Comparison of ENCODE assay signal across 28 cellular contexts in the genomic region with DNA sequence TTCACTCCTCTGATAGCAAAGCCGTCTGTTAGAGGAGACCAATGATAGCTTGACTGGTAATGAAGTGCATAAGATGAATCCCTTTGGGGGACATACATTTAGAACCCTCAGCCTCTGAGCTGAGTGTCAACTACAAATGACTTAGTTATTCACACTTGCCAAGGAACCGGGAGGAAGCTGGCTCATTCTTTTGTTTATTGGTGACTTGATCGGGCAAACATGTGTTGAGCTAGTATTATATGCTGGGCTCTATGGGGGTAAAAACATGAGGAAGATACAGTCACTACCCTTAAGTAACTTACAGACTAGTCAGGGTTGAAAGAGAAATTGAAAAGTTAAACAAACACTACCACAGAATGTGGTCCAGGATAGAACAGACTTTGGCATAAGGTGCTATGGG. TPM values are rescaled to one million over a fixed set of nuclear protein-coding genes. Genes with fewer than 3 reads are reported as not detected.
A peak's percentile ranks its signal among the peaks of the same experiment; 100 is the strongest.
DNase-seq lines count a peak whose midpoint lies in the region; ATAC-seq and TF ChIP-seq lines count a peak whose summit lies in the region.
"Had no signal": no experiment of that assay in that cellular context is flagged by ENCODE, and none has a peak within 500 bp of the region (broad histone marks: within the 10 kb centered on the region; RNA-seq: fewer than 3 reads in every experiment).

No MANE protein-coding gene starts in this region.

- H3K9me3 ChIP-seq in osteoblast (ENCODE audit: low read depth, low read length): no peaks in the 10 kb centered on the region
- H3K9me3 ChIP-seq in upper lobe of left lung: no peaks in the 10 kb centered on the region
- H3K9me3 ChIP-seq: BLaER1, SJCRH30 had no signal

- intact Hi-C loops in dendritic cell treated with granulocyte-macrophage colony-stimulating factor and Interleukin-4, amounts not matched to agents 40 ng/mL and 50 ng/mL, for 4 days (cut with micrococcal nuclease): no loop called here

- H3K4me3 Mint-ChIP-seq in dendritic cell treated with granulocyte-macrophage colony-stimulating factor and Interleukin-4, amounts not matched to agents 40 ng/mL and 50 ng/mL, for 4 days: no peak overlapping the region
- H3K4me3 Mint-ChIP-seq: GM23338, H9 had no signal

- H3K27ac ChIP-seq in osteoblast (ENCODE audit: low read depth, low read length) (no peak overlapping the region), upper lobe of left lung (no peak overlapping the region), RWPE1 (no peak overlapping the region)
- H3K27ac ChIP-seq: BLaER1, SJCRH30 had no signal

- POLR2A ChIA-PET in RWPE1 (lab: Yijun Ruan, JAX; ENCODE audit: low non-redundant PET): no interaction called here

- TF ChIP-seq CTCF in osteoblast (IDR thresholded peaks at IDR 0.05; ENCODE audit: extremely low read depth, low read depth, low read length) (no peak), upper lobe of left lung (IDR thresholded peaks at IDR 0.05) (no peak), RWPE1 (conservative IDR thresholded peaks at IDR 0.05; ENCODE audit: low read depth) (no peak)

- CTCF ChIA-PET in RWPE1 (lab: Yijun Ruan, JAX): no interaction called here

- H3K27me3 Mint-ChIP-seq in dendritic cell treated with granulocyte-macrophage colony-stimulating factor and Interleukin-4, amounts not matched to agents 40 ng/mL and 50 ng/mL, for 4 days: peaks cover 3% of the 10 kb centered on the region

- H3K36me3 ChIP-seq in osteoblast (ENCODE audit: insufficient read depth, low read length) (no peaks in the 10 kb centered on the region), upper lobe of left lung (no peaks in the 10 kb centered on the region)
- H3K36me3 ChIP-seq: BLaER1, SJCRH30 had no signal

- no peak overlapping the region for H2AFZ ChIP-seq in osteoblast (ENCODE audit: low read length)
- H2AFZ ChIP-seq: GM23338 had no signal

- no peaks in the 10 kb centered on the region for H3K79me2 ChIP-seq in osteoblast (ENCODE audit: insufficient read depth, low read length)

- no peak for TF ChIP-seq POLR2A in upper lobe of left lung (IDR thresholded peaks at IDR 0.05)

- H3K4me3 ChIP-seq in osteoblast (ENCODE audit: insufficient read depth, low read length) (no peak overlapping the region), upper lobe of left lung (no peak overlapping the region)
- H3K4me3 ChIP-seq: BLaER1, GM23338, SJCRH30 had no signal

- 60 to 67% methylated on average over 3 of the region's 3 CpGs for WGBS in upper lobe of left lung, 2 donors

- peaks cover 63% of the 10 kb centered on the region for H3K4me1 Mint-ChIP-seq in dendritic cell treated with granulocyte-macrophage colony-stimulating factor and Interleukin-4, amounts not matched to agents 40 ng/mL and 50 ng/mL, for 4 days (ENCODE audit: low read depth)
- H3K4me1 Mint-ChIP-seq: CD4-positive, CD25-positive, alpha-beta regulatory T cell; GM23338 had no signal

- DNase-seq in ELR (ENCODE audit: low read depth) (peak; percentile 20), osteoblast (ENCODE audit: insufficient read length, low spot score, missing footprints) (peak; percentile 26), upper lobe of left lung (no peak), RWPE1 (ENCODE audit: low spot score) (no peak), NCI-H345 treated with DMSO at 0.1 percent for 48 hours (lab: John Stamatoyannopoulos, UW; ENCODE audit: unreplicated experiment) (no peak)
- DNase-seq: CD4-positive, CD25-positive, alpha-beta regulatory T cell; DMS53; EL; GF-D8; H9; KBM-7; NCI-H1105 treated with DMSO at 0.1 percent for 48 hours; NCI-H146; NCI-H1930; NCI-H2107; NCI-H446; NCI-H526; NCI-H82; NK-92 treated with Interleukin-12 subunit alpha and Interleukin-12 subunit beta, amount 100 ng/mL, for 24 hours; PC-3; SJCRH30 had no signal

- no peak for TF ChIP-seq EP300 in upper lobe of left lung (IDR thresholded peaks at IDR 0.05)

- H3K27me3 ChIP-seq in osteoblast (ENCODE audit: insufficient read depth, low read length) (peaks cover 4% of the 10 kb centered on the region), upper lobe of left lung (no peaks in the 10 kb centered on the region)
- H3K27me3 ChIP-seq: BLaER1 had no signal

- no peaks in the 10 kb centered on the region for H3K9me3 Mint-ChIP-seq in dendritic cell treated with granulocyte-macrophage colony-stimulating factor and Interleukin-4, amounts not matched to agents 40 ng/mL and 50 ng/mL, for 4 days
- H3K9me3 Mint-ChIP-seq: GM23338, H9 had no signal

- peaks cover under 1% of the 10 kb centered on the region for H3K36me3 Mint-ChIP-seq in dendritic cell treated with granulocyte-macrophage colony-stimulating factor and Interleukin-4, amounts not matched to agents 40 ng/mL and 50 ng/mL, for 4 days (ENCODE audit: low read depth)
- H3K36me3 Mint-ChIP-seq: CD4-positive, CD25-positive, alpha-beta regulatory T cell had no signal

- H3K4me2 ChIP-seq in osteoblast (ENCODE audit: insufficient read depth, low read length): no peak overlapping the region
- H3K4me2 ChIP-seq: BLaER1, GM23338 had no signal

- ATAC-seq in upper lobe of left lung (ENCODE audit: low FRiP score in 2 of 2): no peak
- ATAC-seq: GM23338, PC-3, Right ventricle myocardium inferior, SK-N-SH treated with all-trans-retinoic acid at 6 μM for 48 hours had no signal

- peaks cover 5% of the 10 kb centered on the region for H3K4me1 ChIP-seq in osteoblast (ENCODE audit: insufficient read depth, low read length)
- peaks cover 0 to 5% (median 2%) of the 10 kb centered on the region in 4 donors for H3K4me1 ChIP-seq in upper lobe of left lung
- H3K4me1 ChIP-seq: BLaER1, SJCRH30 had no signal

- H4K20me1 ChIP-seq in osteoblast (ENCODE audit: insufficient read depth, low read length): no peaks in the 10 kb centered on the region
- H4K20me1 ChIP-seq: BLaER1 had no signal

- H3K27ac Mint-ChIP-seq in dendritic cell treated with granulocyte-macrophage colony-stimulating factor and Interleukin-4, amounts not matched to agents 40 ng/mL and 50 ng/mL, for 4 days: peak overlapping the region; percentile 66
- H3K27ac Mint-ChIP-seq: CD4-positive, CD25-positive, alpha-beta regulatory T cell; GM23338; H9 had no signal

RNA-seq across cellular contexts. Expression of a gene that starts 3.0 kb away (rescaled TPM):
- total RNA-seq in osteoblast (not detected in 2 replicates), upper lobe of left lung (under 1 TPM in 2 of 6 donors, not detected in 4; 0.20 to 0.61 TPM)
- total RNA-seq: CD4-positive, CD25-positive, alpha-beta regulatory T cell; GM23338; H9; LHCN-M2; MCF 10A; PC-3; Right ventricle myocardium inferior; SJCRH30 had no signal

RNA-seq across cellular contexts. Expression of a gene that starts 8.2 kb away (rescaled TPM):
- total RNA-seq in osteoblast (not detected in 2 replicates), upper lobe of left lung (10 to 100 TPM in 2 of 6 donors, 1 to 10 TPM in 4; 1.0 to 90.7 (median 5.6) TPM)
- total RNA-seq: CD4-positive, CD25-positive, alpha-beta regulatory T cell; GM23338; H9; LHCN-M2; MCF 10A; PC-3; SJCRH30 had no signal

RNA-seq across cellular contexts. Expression of a gene that starts 23.0 kb away (rescaled TPM):
- total RNA-seq in osteoblast (not detected in 2 replicates), upper lobe of left lung (1 to 10 TPM in 2 of 6 donors, under 1 TPM in 2, not detected in 2; 0.72 to 2.6 (median 1.4) TPM)
- total RNA-seq: CD4-positive, CD25-positive, alpha-beta regulatory T cell; GM23338; H9; LHCN-M2; MCF 10A; PC-3; Right ventricle myocardium inferior; SJCRH30 had no signal

RNA-seq across cellular contexts. Expression of a gene that starts 34.8 kb away (rescaled TPM):
- total RNA-seq in osteoblast (not detected in 2 replicates), upper lobe of left lung (not detected)
- total RNA-seq: CD4-positive, CD25-positive, alpha-beta regulatory T cell; GM23338; H9; LHCN-M2; MCF 10A; PC-3; Right ventricle myocardium inferior; SJCRH30 had no signal

RNA-seq across cellular contexts. Expression of a gene that starts 39.4 kb away (rescaled TPM):
- total RNA-seq in osteoblast: not detected in 2 replicates
- 10 to 100 TPM in 4 of 6 donors, 1 to 10 TPM in 1, not detected in 1; 6.9 to 40.0 (median 16.6) TPM for total RNA-seq in upper lobe of left lung
- total RNA-seq: CD4-positive, CD25-positive, alpha-beta regulatory T cell; GM23338; H9; LHCN-M2; MCF 10A; PC-3; Right ventricle myocardium inferior; SJCRH30 had no signal

Comparison
In these comparisons a context has a peak if more than half of its experiments do, and no peak if none do; other contexts are left out.
1. DNase-seq: peak in ELR (single experiment) and osteoblast (single experiment); none in upper lobe of left lung (0 of 2), RWPE1 (single experiment) and NCI-H345 treated with DMSO at 0.1 percent for 48 hours (single experiment).